7 cellular contexts compared by ENCODE assay signal in genomic region chr10:78302739-78302988, GRCh38.
DNase-seq lines count a peak whose midpoint lies in the region; ATAC-seq and TF ChIP-seq lines count a peak whose summit lies in the region.

No MANE protein-coding gene starts in this region.

- H3K27me3 Mint-ChIP-seq in activated T-helper 1 cell treated with anti-CD3 and anti-CD28 coated beads, Interleukin-12 subunit alpha, Interleukin-12 subunit beta, Interleukin-2, Interleukin-4 antibody, amounts not matched to agents 30 ng/mL and 10 ng/mL and 1 ng/mL, durations not matched to agents 14 hours and 24 hours and 36 hours (ENCODE audit: insufficient read depth), result peaks cover 16% of the 10 kb centered on the region
- H3K27me3 Mint-ChIP-seq in stimulated activated memory B cell treated with anti-CD40 and anti-IgM and Interleukin-4, amounts not matched to agents 10 μg/mL and 1 μg/mL and 100 μg/mL, for 72 hours, result no peaks in the 10 kb centered on the region

- no peaks in the 10 kb centered on the region for H3K9me3 ChIP-seq in iPS-18c (ENCODE audit: control insufficient read depth, insufficient read depth, low read length)

- H3K4me1 Mint-ChIP-seq in activated T-helper 1 cell treated with anti-CD3 and anti-CD28 coated beads, Interleukin-12 subunit alpha, Interleukin-12 subunit beta, Interleukin-2, Interleukin-4 antibody, amounts not matched to agents 30 ng/mL and 10 ng/mL and 1 ng/mL, durations not matched to agents 14 hours and 24 hours and 36 hours (ENCODE audit: low read depth), result peaks cover 15% of the 10 kb centered on the region
- peaks cover 36% of the 10 kb centered on the region for H3K4me1 Mint-ChIP-seq in stimulated activated memory B cell treated with anti-CD40 and anti-IgM and Interleukin-4, amounts not matched to agents 10 μg/mL and 1 μg/mL and 100 μg/mL, for 72 hours

- H3K27ac ChIP-seq in HL-60 (replicated peaks), result peak overlapping the region; percentile 89

- no peak for TF ChIP-seq CTCF in HL-60 (IDR thresholded peaks at IDR 0.05; ENCODE audit: insufficient read depth, low read length)

- DNase-seq in HL-60 (ENCODE audit: low read depth in 1 of 2, low spot score in 1 of 2), result no peak
- DNase-seq in activated T-helper 1 cell treated with anti-CD3 and anti-CD28 coated beads, Interleukin-12 subunit alpha, Interleukin-12 subunit beta, Interleukin-2, Interleukin-4 antibody, amounts not matched to agents 30 ng/mL and 10 ng/mL and 1 ng/mL, durations not matched to agents 14 hours and 24 hours and 36 hours (ENCODE audit: low spot score), result no peak
- DNase-seq in midbrain (lab: John Stamatoyannopoulos, UW), result no peak
- no peak for DNase-seq in DMS 273 (lab: John Stamatoyannopoulos, UW; ENCODE audit: unreplicated experiment)

- H3K9me3 Mint-ChIP-seq in activated T-helper 1 cell treated with anti-CD3 and anti-CD28 coated beads, Interleukin-12 subunit alpha, Interleukin-12 subunit beta, Interleukin-2, Interleukin-4 antibody, amounts not matched to agents 30 ng/mL and 10 ng/mL and 1 ng/mL, durations not matched to agents 14 hours and 24 hours and 36 hours, result peaks cover 4% of the 10 kb centered on the region
- no peaks in the 10 kb centered on the region for H3K9me3 Mint-ChIP-seq in stimulated activated memory B cell treated with anti-CD40 and anti-IgM and Interleukin-4, amounts not matched to agents 10 μg/mL and 1 μg/mL and 100 μg/mL, for 72 hours

- H3K27me3 ChIP-seq in HL-60 (ENCODE audit: insufficient read depth, poor library complexity, severe bottlenecking), result no peaks in the 10 kb centered on the region

- H3K4me3 ChIP-seq in HL-60 (replicated peaks; ENCODE audit: insufficient read depth, low read length) (peak overlapping the region; percentile 44), iPS-18c (ENCODE audit: insufficient read depth, low read depth, low read length) (peak overlapping the region; percentile 56)

- peak overlapping the region; percentile 91 for H3K27ac Mint-ChIP-seq in activated T-helper 1 cell treated with anti-CD3 and anti-CD28 coated beads, Interleukin-12 subunit alpha, Interleukin-12 subunit beta, Interleukin-2, Interleukin-4 antibody, amounts not matched to agents 30 ng/mL and 10 ng/mL and 1 ng/mL, durations not matched to agents 14 hours and 24 hours and 36 hours
- peak overlapping the region; percentile 86 for H3K27ac Mint-ChIP-seq in stimulated activated memory B cell treated with anti-CD40 and anti-IgM and Interleukin-4, amounts not matched to agents 10 μg/mL and 1 μg/mL and 100 μg/mL, for 72 hours

- peak overlapping the region; percentile 87 for H3K4me3 Mint-ChIP-seq in activated T-helper 1 cell treated with anti-CD3 and anti-CD28 coated beads, Interleukin-12 subunit alpha, Interleukin-12 subunit beta, Interleukin-2, Interleukin-4 antibody, amounts not matched to agents 30 ng/mL and 10 ng/mL and 1 ng/mL, durations not matched to agents 14 hours and 24 hours and 36 hours
- H3K4me3 Mint-ChIP-seq in stimulated activated memory B cell treated with anti-CD40 and anti-IgM and Interleukin-4, amounts not matched to agents 10 μg/mL and 1 μg/mL and 100 μg/mL, for 72 hours, result peak overlapping the region; percentile 83

- intact Hi-C loops in activated T-helper 1 cell treated with anti-CD3 and anti-CD28 coated beads, Interleukin-12 subunit alpha, Interleukin-12 subunit beta, Interleukin-2, Interleukin-4 antibody, amounts not matched to agents 30 ng/mL and 10 ng/mL and 1 ng/mL, durations not matched to agents 14 hours and 24 hours and 36 hours (cut with micrococcal nuclease), result loop anchor here (2.0 to 5.0 kb wide), 5 partner anchors 460 to 1905 kb away; partner anchors contain the start of genes ANXA11, ZCCHC24 and ZMIZ1

- no peaks in the 10 kb centered on the region for H3K36me3 Mint-ChIP-seq in activated T-helper 1 cell treated with anti-CD3 and anti-CD28 coated beads, Interleukin-12 subunit alpha, Interleukin-12 subunit beta, Interleukin-2, Interleukin-4 antibody, amounts not matched to agents 30 ng/mL and 10 ng/mL and 1 ng/mL, durations not matched to agents 14 hours and 24 hours and 36 hours (ENCODE audit: low read depth)
- H3K36me3 Mint-ChIP-seq in stimulated activated memory B cell treated with anti-CD40 and anti-IgM and Interleukin-4, amounts not matched to agents 10 μg/mL and 1 μg/mL and 100 μg/mL, for 72 hours, result no peaks in the 10 kb centered on the region

- no peak for ATAC-seq in stimulated activated memory B cell treated with anti-CD40 and anti-IgM and Interleukin-4, amounts not matched to agents 10 μg/mL and 1 μg/mL and 100 μg/mL, for 72 hours
- ATAC-seq in GM21423 (IDR thresholded peaks at IDR 0.05; ENCODE audit: unreplicated experiment), result no peak
